In the genomic region with DNA sequence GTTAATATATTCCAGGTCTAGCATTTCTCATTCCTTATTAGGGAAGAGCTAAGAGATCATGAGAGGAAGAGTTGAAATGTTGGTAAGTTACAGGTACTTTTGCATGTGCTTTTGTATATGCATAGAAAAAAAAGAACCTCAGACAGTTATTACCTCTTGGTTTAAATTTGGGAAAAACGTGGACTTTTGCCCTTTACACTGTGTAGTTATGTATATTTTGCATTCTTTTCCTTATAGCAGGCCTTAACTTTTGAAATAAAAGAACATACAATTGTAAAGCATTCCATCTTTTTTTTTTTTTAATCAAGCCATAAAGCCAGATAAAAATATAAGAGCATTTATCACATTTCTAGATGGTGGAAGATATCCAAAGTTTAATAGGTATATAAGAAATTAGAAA, we compare ENCODE assay signal across 22 cellular contexts.
"Had no signal": no experiment of that assay in that cellular context is flagged by ENCODE, and none has a peak within 500 bp of the region (broad histone marks: within the 10 kb centered on the region; RNA-seq: fewer than 3 reads in every experiment).

No MANE protein-coding gene starts in this region.

- H3K9me3 ChIP-seq: left lung, lower lobe of right lung, ovary, right atrium auricular region, suprapubic skin, tibial nerve, uterus had no signal

- DNase-seq: hippocampal formation; kidney glomerular epithelial cell; left cardiac atrium; left lung; lower lobe of right lung; mesendoderm; naive thymus-derived CD4-positive, alpha-beta T cell; ovary; stimulated activated CD4-positive, alpha-beta T cell treated with anti-CD3 and anti-CD28 coated beads, Interleukin-12 subunit alpha, Interleukin-12 subunit beta, amount 100 ng/mL, for 4 hours; stimulated activated CD4-positive, alpha-beta T cell treated with anti-CD3 and anti-CD28 coated beads, Interleukin-15, amount 100 ng/mL, for 24 hours; stimulated activated CD4-positive, alpha-beta T cell treated with anti-CD3 and anti-CD28 coated beads, Interleukin-2, amount 100 ng/mL, for 24 hours; stimulated activated CD4-positive, alpha-beta T cell treated with anti-CD3 and anti-CD28 coated beads, Interleukin-4, amount 100 ng/mL, for 1 hour; stimulated activated naive B cell treated with anti-CD40 and anti-IgM and Interleukin-4, amounts not matched to agents 10 μg/mL and 1 μg/mL and 100 μg/mL, for 72 hours; stimulated activated naive CD8-positive, alpha-beta T cell treated with anti-CD3 and anti-CD28 coated beads, Interleukin-15, Interleukin-2, amounts not matched to agents 100 U/mL and 50 U/mL, for 24 hours; uterus had no signal

- H3K36me3 ChIP-seq: left lung, lower lobe of right lung, ovary, right atrium auricular region, suprapubic skin, tibial nerve, uterus had no signal

- H3K27ac ChIP-seq: left lung, lower lobe of right lung, ovary, right atrium auricular region, skin epidermis, suprapubic skin, tibial nerve, uterus had no signal

- H3K4me1 ChIP-seq: uterus had no signal

- ATAC-seq: left cardiac atrium; left lung; lower lobe of right lung; naive thymus-derived CD4-positive, alpha-beta T cell; natural killer cell treated with Interleukin-12 subunit alpha and Interleukin-12 subunit beta and Interleukin-15 and Interleukin-18, amount 100 ng/mL, for 72 hours; sciatic nerve; stimulated activated naive B cell treated with anti-CD40 and anti-IgM and Interleukin-4, amounts not matched to agents 10 μg/mL and 1 μg/mL and 100 μg/mL, for 72 hours; stimulated activated naive CD8-positive, alpha-beta T cell treated with anti-CD3 and anti-CD28 coated beads, Interleukin-15, Interleukin-2, amounts not matched to agents 100 U/mL and 50 U/mL, for 24 hours had no signal

- H3K4me3 ChIP-seq: left lung, lower lobe of right lung, ovary, right atrium auricular region, skin epidermis, suprapubic skin, tibial nerve, uterus had no signal

- FAIRE-seq: keratinocyte had no signal

- H3K27me3 ChIP-seq: left lung, ovary, right atrium auricular region, suprapubic skin, tibial nerve, uterus had no signal
